ENCODE assay signal across 7 cellular contexts in the genomic region with DNA sequence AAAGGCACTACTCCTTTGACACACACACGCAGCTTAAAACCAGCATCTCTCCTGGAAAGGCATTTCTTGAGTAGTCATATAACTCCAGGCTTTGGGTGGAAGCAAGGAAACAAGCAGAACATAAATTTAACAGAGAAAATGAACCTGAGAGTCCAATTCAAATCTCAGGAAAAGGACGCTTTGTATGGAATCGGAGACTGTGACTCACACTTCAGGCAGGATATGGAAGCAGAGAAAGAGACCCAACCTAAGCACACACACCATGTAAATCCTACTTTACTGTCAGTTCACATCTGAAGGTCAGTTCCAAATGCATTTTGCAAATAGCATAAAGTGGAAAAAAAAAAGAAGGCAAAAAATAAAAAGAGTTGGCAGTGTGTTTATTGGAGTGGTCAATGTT.
"Had no signal": no experiment of that assay in that cellular context is flagged by ENCODE, and none has a peak within 500 bp of the region (broad histone marks: within the 10 kb centered on the region; RNA-seq: fewer than 3 reads in every experiment).

No MANE protein-coding gene starts in this region.

- H3K4me3 Mint-ChIP-seq: IgD-negative memory B cell had no signal

- H3K36me3 Mint-ChIP-seq: IgD-negative memory B cell had no signal

- H3K4me3 ChIP-seq: K562 had no signal

- ATAC-seq: HepG2, K562 had no signal

- H3K27ac Mint-ChIP-seq: IgD-negative memory B cell had no signal

- FAIRE-seq: HepG2, HTR-8/SVneo, K562 had no signal

- H3K27me3 Mint-ChIP-seq: IgD-negative memory B cell had no signal

- H3K27ac ChIP-seq: HL-60 had no signal

- DNase-seq: IMR-90, KBM-7 had no signal

- H3K4me1 Mint-ChIP-seq: IgD-negative memory B cell had no signal
